Comparison of ENCODE assay signal across 17 cellular contexts in the genomic region with DNA sequence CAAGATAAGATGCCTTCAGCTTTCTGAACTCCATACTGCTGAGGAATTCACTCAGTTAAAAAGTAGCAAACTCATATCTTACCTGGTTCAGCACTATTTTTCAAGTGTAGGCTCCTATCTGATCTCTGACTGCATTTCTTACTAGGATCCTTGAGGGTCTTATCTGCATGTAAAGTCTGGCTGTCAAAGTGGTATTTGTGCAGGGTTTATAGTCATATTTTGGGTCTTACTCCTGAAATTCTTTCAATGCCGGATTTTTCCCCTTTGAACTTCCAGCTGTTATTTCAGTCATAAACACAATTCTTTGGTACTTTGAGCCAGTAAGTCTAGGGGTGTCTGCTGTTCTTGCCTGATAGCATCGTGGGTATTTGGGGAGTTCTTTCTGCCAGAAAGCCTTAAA. TPM values are rescaled to one million over a fixed set of nuclear protein-coding genes. Genes with fewer than 3 reads are reported as not detected.
DNase-seq lines count a peak whose midpoint lies in the region; ATAC-seq, FAIRE-seq and TF ChIP-seq lines count a peak whose summit lies in the region.
"Had no signal": no experiment of that assay in that cellular context is flagged by ENCODE, and none has a peak within 500 bp of the region (broad histone marks: within the 10 kb centered on the region; RNA-seq: fewer than 3 reads in every experiment).

No MANE protein-coding gene starts in this region.

- H4K20me1 ChIP-seq in endothelial cell of umbilical vein (replicated peaks; ENCODE audit: control insufficient read depth, extremely low read depth, insufficient read depth, low read length) (no peaks in the 10 kb centered on the region), neural progenitor cell (ENCODE audit: low read depth) (no peaks in the 10 kb centered on the region)

- H3K4me2 ChIP-seq in endothelial cell of umbilical vein (ENCODE audit: insufficient read depth, low read length) (no peak overlapping the region), neural progenitor cell (no peak overlapping the region)

- no peaks in the 10 kb centered on the region for H3K27me3 Mint-ChIP-seq in neural progenitor cell (ENCODE audit: insufficient read depth, low read depth)
- no peaks in the 10 kb centered on the region for H3K27me3 Mint-ChIP-seq in activated CD8-positive, alpha-beta T cell treated with anti-CD3 and anti-CD28 coated beads for 36 hours

- intact Hi-C loops in endothelial cell of umbilical vein (cut with micrococcal nuclease) = no loop called here
- intact Hi-C loops in activated CD8-positive, alpha-beta T cell treated with anti-CD3 and anti-CD28 coated beads for 36 hours (cut with micrococcal nuclease) = no loop called here

- H2AFZ ChIP-seq in endothelial cell of umbilical vein (ENCODE audit: low read depth, low read length) (peak overlapping the region; percentile 7), neural progenitor cell (replicated peaks) (peak overlapping the region; percentile 51)
- H2AFZ ChIP-seq: GM23248 had no signal

- no peaks in the 10 kb centered on the region for H3K9me1 ChIP-seq in endothelial cell of umbilical vein (replicated peaks; ENCODE audit: control insufficient read depth, extremely low read depth, insufficient read depth, low read length)

- H3K36me3 ChIP-seq in HUES48 (ENCODE audit: control insufficient read depth, insufficient read depth, low read length) (no peaks in the 10 kb centered on the region), endothelial cell of umbilical vein (ENCODE audit: control insufficient read depth in 2 of 2, extremely low read depth in 1 of 2, insufficient read depth in 2 of 2, low read length in 2 of 2) (no peaks in the 10 kb centered on the region), neural progenitor cell (no peaks in the 10 kb centered on the region)
- H3K36me3 ChIP-seq: BE2C had no signal

- no peak overlapping the region for H3K4me3 ChIP-seq in HUES48 (ENCODE audit: low read depth, low read length)
- H3K4me3 ChIP-seq in endothelial cell of umbilical vein (replicated peaks in 1 of 3; ENCODE audit: insufficient read depth in 1 of 3, low read depth in 1 of 3, low read length in 3 of 3) = no peak overlapping the region
- H3K4me3 ChIP-seq in neural progenitor cell = no peak overlapping the region
- H3K4me3 ChIP-seq: GM12878, GM23248 had no signal

- H3K36me3 Mint-ChIP-seq in neural progenitor cell = no peaks in the 10 kb centered on the region
- H3K36me3 Mint-ChIP-seq in activated CD8-positive, alpha-beta T cell treated with anti-CD3 and anti-CD28 coated beads for 36 hours (ENCODE audit: low read depth) = no peaks in the 10 kb centered on the region
- H3K36me3 Mint-ChIP-seq: CD8-positive, alpha-beta T cell had no signal

- H3K9me3 Mint-ChIP-seq in neural progenitor cell = peaks cover 4% of the 10 kb centered on the region
- peaks cover 2% of the 10 kb centered on the region for H3K9me3 Mint-ChIP-seq in activated CD8-positive, alpha-beta T cell treated with anti-CD3 and anti-CD28 coated beads for 36 hours

- FAIRE-seq in endothelial cell of umbilical vein (lab: Jason Lieb, UNC) = no peak
- FAIRE-seq: A204.1, GM12878, GM18507, HepG2 had no signal

- dilution Hi-C loops in endothelial cell of umbilical vein (cut with MboI; ENCODE audit: extremely low pct_ligation_motif_present, low sequenced_read_pairs) = no loop called here

- TF ChIP-seq POLR2A in endothelial cell of umbilical vein (IDR thresholded peaks at IDR 0.05; ENCODE audit: low read depth, low read length) = no peak

- no peak for DNase-seq in endothelial cell of umbilical vein (ENCODE audit: low read depth, low spot score)
- DNase-seq in neural progenitor cell (ENCODE audit: low spot score) = no peak
- no peak for DNase-seq in GM10266 (ENCODE audit: extremely low spot score)
- no peak for DNase-seq in activated CD8-positive, alpha-beta T cell treated with anti-CD3 and anti-CD28 coated beads for 36 hours
- DNase-seq in caudate nucleus (lab: John Stamatoyannopoulos, UW) = no peak
- DNase-seq: BE2C; CD8-positive, alpha-beta T cell; COR-L47; GM23248; H9 had no signal

- H3K4me1 ChIP-seq in HUES48 (ENCODE audit: control insufficient read depth, insufficient read depth, low read length) = no peaks in the 10 kb centered on the region
- H3K4me1 ChIP-seq in endothelial cell of umbilical vein (ENCODE audit: control insufficient read depth, extremely low read depth, insufficient read depth, low read length) = no peaks in the 10 kb centered on the region
- no peaks in the 10 kb centered on the region for H3K4me1 ChIP-seq in neural progenitor cell
- H3K4me1 ChIP-seq: BE2C had no signal

- TF ChIP-seq CTCF in endothelial cell of umbilical vein (IDR thresholded peaks at IDR 0.05; ENCODE audit: extremely low read depth in 1 of 2, insufficient read depth in 1 of 2, low read depth in 1 of 2, low read length in 2 of 2) (no peak), neural progenitor cell (IDR thresholded peaks at IDR 0.05) (no peak), GM10266 (IDR thresholded peaks at IDR 0.05; ENCODE audit: control insufficient read depth, insufficient read depth, low read depth, missing control alignments) (no peak)
- TF ChIP-seq CTCF in activated CD8-positive, alpha-beta T cell treated with anti-CD3 and anti-CD28 coated beads for 36 hours (IDR thresholded peaks at IDR 0.05) = no peak

- POLR2A ChIA-PET in endothelial cell of umbilical vein (lab: Charles Lee) = no interaction called here
- POLR2A ChIA-PET in activated CD8-positive, alpha-beta T cell treated with anti-CD3 and anti-CD28 coated beads for 36 hours (lab: Charles Lee) = no interaction called here

- H3K4me1 Mint-ChIP-seq in neural progenitor cell = no peaks in the 10 kb centered on the region
- no peaks in the 10 kb centered on the region for H3K4me1 Mint-ChIP-seq in activated CD8-positive, alpha-beta T cell treated with anti-CD3 and anti-CD28 coated beads for 36 hours (ENCODE audit: low read depth)
- H3K4me1 Mint-ChIP-seq: H9 had no signal

- H3K79me2 ChIP-seq in endothelial cell of umbilical vein (ENCODE audit: control insufficient read depth, insufficient read depth, low read length) = no peaks in the 10 kb centered on the region
- H3K79me2 ChIP-seq in neural progenitor cell (ENCODE audit: low read depth) = no peaks in the 10 kb centered on the region

- H3K27ac Mint-ChIP-seq in neural progenitor cell = no peak overlapping the region
- no peak overlapping the region for H3K27ac Mint-ChIP-seq in activated CD8-positive, alpha-beta T cell treated with anti-CD3 and anti-CD28 coated beads for 36 hours
- H3K27ac Mint-ChIP-seq: CD8-positive, alpha-beta T cell; H9 had no signal

- no peak for ATAC-seq in activated CD8-positive, alpha-beta T cell treated with anti-CD3 and anti-CD28 coated beads for 36 hours
- no peak for ATAC-seq in HG02884 (IDR thresholded peaks at IDR 0.05; ENCODE audit: unreplicated experiment)
- ATAC-seq: CD8-positive, alpha-beta T cell; GM12878; HepG2 had no signal

- no peak overlapping the region for H3K4me3 Mint-ChIP-seq in neural progenitor cell
- no peak overlapping the region for H3K4me3 Mint-ChIP-seq in activated CD8-positive, alpha-beta T cell treated with anti-CD3 and anti-CD28 coated beads for 36 hours
- H3K4me3 Mint-ChIP-seq: CD8-positive, alpha-beta T cell; H9 had no signal

- peak overlapping the region; percentile 35 for H3K27ac ChIP-seq in HUES48 (ENCODE audit: low read depth, low read length)
- H3K27ac ChIP-seq in endothelial cell of umbilical vein (ENCODE audit: insufficient read depth, low read depth, low read length) = no peak overlapping the region
- H3K27ac ChIP-seq in neural progenitor cell = no peak overlapping the region
- no peak overlapping the region for H3K27ac ChIP-seq in caudate nucleus (ENCODE audit: low read depth, low read length)
- H3K27ac ChIP-seq: C4-2B, GM23248 had no signal

- H3K9ac ChIP-seq in HUES48 (ENCODE audit: low read depth, low read length) (no peak overlapping the region), endothelial cell of umbilical vein (replicated peaks; ENCODE audit: extremely low read depth, insufficient read depth, low read length) (no peak overlapping the region), neural progenitor cell (no peak overlapping the region)
- H3K9ac ChIP-seq: GM23248 had no signal

- no TSS peak for BruUV-seq in endothelial cell of umbilical vein (replicated peaks; lab: Mats Ljungman, UMichigan)

- CTCF ChIA-PET in endothelial cell of umbilical vein (lab: Charles Lee) = no interaction called here
- CTCF ChIA-PET in activated CD8-positive, alpha-beta T cell treated with anti-CD3 and anti-CD28 coated beads for 36 hours (lab: Charles Lee) = no interaction called here

- H3K9me3 ChIP-seq in HUES48 (ENCODE audit: control insufficient read depth, insufficient read depth, low read length) (no peaks in the 10 kb centered on the region), endothelial cell of umbilical vein (replicated peaks; ENCODE audit: control insufficient read depth, insufficient read depth, low read length) (no peaks in the 10 kb centered on the region), neural progenitor cell (ENCODE audit: low read depth) (no peaks in the 10 kb centered on the region)
- H3K9me3 ChIP-seq: BE2C had no signal

- no peaks in the 10 kb centered on the region for H3K27me3 ChIP-seq in HUES48 (ENCODE audit: control insufficient read depth, insufficient read depth, low read length)
- H3K27me3 ChIP-seq in endothelial cell of umbilical vein (ENCODE audit: control insufficient read depth in 2 of 2, insufficient read depth in 2 of 2, low read length in 2 of 2) = no peaks in the 10 kb centered on the region
- no peaks in the 10 kb centered on the region for H3K27me3 ChIP-seq in neural progenitor cell
- H3K27me3 ChIP-seq: BE2C had no signal

- no peaks in the 10 kb centered on the region for H3F3A ChIP-seq in neural progenitor cell (ENCODE audit: low read depth)

TF ChIP-seq in endothelial cell of umbilical vein, 7 proteins besides CTCF, POLR2A, EP300 and RAD21 (continues in another document):
- TF ChIP-seq GATA2 (IDR thresholded peaks at IDR 0.05; ENCODE audit: insufficient read depth, insufficient read length, low read depth, low read length) (no peak), JUN (IDR thresholded peaks at IDR 0.05; ENCODE audit: borderline replicate concordance, insufficient read depth, insufficient read length, low read depth) (no peak), POLR2AphosphoS5 (IDR thresholded peaks at IDR 0.05; ENCODE audit: insufficient read depth, low read depth, low read length) (no peak)

RNA-seq across cellular contexts. Expression of a gene that starts 25.3 kb away (rescaled TPM):
- 34.0 and 47.7 TPM in 2 replicates for total RNA-seq in endothelial cell of umbilical vein
- 20.5 and 21.2 TPM in 2 replicates for polyA plus RNA-seq in endothelial cell of umbilical vein
- 16.6 and 17.5 TPM in 2 replicates for polyA plus RNA-seq in endothelial cell of umbilical vein (2011; cell fraction: cytosol; rRNA removed)
- 32.8 and 35.9 TPM in 2 replicates for polyA plus RNA-seq in endothelial cell of umbilical vein (2011; cell fraction: nucleus; rRNA removed)
- polyA plus RNA-seq in endothelial cell of umbilical vein (2012) = 33.0 and 40.9 TPM in 2 replicates
- 54.0 and 56.8 TPM in 2 replicates for polyA minus RNA-seq in endothelial cell of umbilical vein
- polyA minus RNA-seq in endothelial cell of umbilical vein (2011; cell fraction: cytosol; rRNA and poly(A)+ RNA removed) = not detected
- 114 and 123 TPM in 2 replicates for polyA minus RNA-seq in endothelial cell of umbilical vein (2011; cell fraction: nucleus; rRNA and poly(A)+ RNA removed)
- 3.3 and 7.1 TPM in 2 replicates for total RNA-seq in neural progenitor cell (ENCODE audit: low replicate concordance)
- total RNA-seq in activated CD8-positive, alpha-beta T cell treated with anti-CD3 and anti-CD28 coated beads for 36 hours = not detected
- total RNA-seq: CD8-positive, alpha-beta T cell; GM12878; HepG2 had no signal
- polyA plus RNA-seq: GM12878, HepG2 had no signal
